11 cellular contexts compared by ENCODE assay signal in the genomic region with DNA sequence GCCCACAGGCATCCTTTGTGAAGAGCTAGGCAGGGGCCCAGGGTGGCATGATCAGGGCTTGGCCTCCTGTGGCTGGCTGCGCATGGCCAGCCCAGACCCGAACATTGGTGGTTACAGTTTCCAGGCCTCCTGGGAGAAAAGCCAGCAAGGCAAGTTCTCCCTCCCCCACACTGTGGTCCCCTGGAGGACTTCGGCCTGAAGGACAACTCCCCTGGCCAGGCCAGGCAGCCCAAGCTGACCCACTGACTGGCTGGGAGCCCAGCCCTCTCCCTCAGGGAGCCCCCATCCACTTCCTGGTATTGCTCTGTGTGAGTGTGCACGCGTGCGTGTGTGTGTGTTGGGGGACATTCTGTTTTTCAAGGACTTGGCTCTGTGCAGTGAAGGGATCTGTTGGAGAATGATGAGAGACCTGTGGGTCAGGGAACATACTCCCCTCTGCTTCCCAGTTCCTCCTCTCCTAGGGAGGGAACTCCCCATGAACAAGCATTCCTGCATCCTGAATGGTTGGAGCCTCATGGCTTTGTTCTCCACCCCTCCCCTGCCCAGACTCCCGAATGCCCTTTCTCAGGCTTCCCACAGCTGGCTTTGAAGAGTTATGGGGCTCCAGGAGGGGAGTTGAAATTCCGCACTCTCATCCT. TPM values are rescaled to one million over a fixed set of nuclear protein-coding genes. Genes with fewer than 3 reads are reported as not detected.
A peak's percentile ranks its signal among the peaks of the same experiment; 100 is the strongest.
DNase-seq lines count a peak whose midpoint lies in the region; ATAC-seq, FAIRE-seq and TF ChIP-seq lines count a peak whose summit lies in the region.
"Had no signal": no experiment of that assay in that cellular context is flagged by ENCODE, and none has a peak within 500 bp of the region (broad histone marks: within the 10 kb centered on the region; RNA-seq: fewer than 3 reads in every experiment).

No MANE protein-coding gene starts in this region.

- H3K27me3 ChIP-seq in astrocyte (ENCODE audit: insufficient read depth, low read length) = no peaks in the 10 kb centered on the region
- no peaks in the 10 kb centered on the region for H3K27me3 ChIP-seq in transverse colon

- no peaks in the 10 kb centered on the region for H3K36me3 ChIP-seq in astrocyte (ENCODE audit: insufficient read depth, low read length)
- H3K36me3 ChIP-seq in transverse colon = no peaks in the 10 kb centered on the region

- intact Hi-C loops in head of caudate nucleus (cut with DNase I) (no loop called here), transverse colon (cut with DNase I; ENCODE audit: low total_unique reads) (no loop called here)

- ATAC-seq in activated naive CD4-positive, alpha-beta T cell treated with anti-CD3 and anti-CD28 coated beads, Interleukin-2, amount 50 U/mL, for 72 hours = no peak
- ATAC-seq in SK-N-SH treated with all-trans-retinoic acid at 6 μM for 48 hours = no peak

- TF ChIP-seq EP300 in transverse colon (IDR thresholded peaks at IDR 0.05; ENCODE audit: low read depth) = peak; percentile 38

- H3K9ac ChIP-seq in astrocyte (ENCODE audit: low read length) = no peak overlapping the region

- H3K4me1 ChIP-seq in astrocyte (ENCODE audit: insufficient read depth, low read length) (peaks cover 27% of the 10 kb centered on the region), transverse colon (peaks cover 0 to 7% (median 1%) of the 10 kb centered on the region in 4 donors)

- no peaks in the 10 kb centered on the region for H3K27me3 Mint-ChIP-seq in astrocyte (ENCODE audit: low read depth, unreplicated experiment)
- H3K27me3 Mint-ChIP-seq in nephron progenitor cell (ENCODE audit: low read depth, poor library complexity) = no peaks in the 10 kb centered on the region

- H2AFZ ChIP-seq in astrocyte (ENCODE audit: low read depth, low read length) = peak overlapping the region; percentile 42

- H3K4me2 ChIP-seq in astrocyte (ENCODE audit: low read length) = peak overlapping the region; percentile 3

- H3K4me1 Mint-ChIP-seq in astrocyte (ENCODE audit: low read depth, unreplicated experiment) = peaks cover 9% of the 10 kb centered on the region
- H3K4me1 Mint-ChIP-seq in nephron progenitor cell = peaks cover 55% of the 10 kb centered on the region

- WGBS in transverse colon (ENCODE audit: low coverage in 1 of 2), 2 donors = 57 to 72% methylated on average over 3 to 5 of the region's 8 CpGs

- H3K36me3 Mint-ChIP-seq in astrocyte (ENCODE audit: low read depth, unreplicated experiment) = no peaks in the 10 kb centered on the region
- no peaks in the 10 kb centered on the region for H3K36me3 Mint-ChIP-seq in nephron progenitor cell (ENCODE audit: low read depth)
- no peaks in the 10 kb centered on the region for H3K36me3 Mint-ChIP-seq in activated naive CD4-positive, alpha-beta T cell treated with anti-CD3 and anti-CD28 coated beads, Interleukin-2, amount 50 U/mL, for 72 hours

- no peak overlapping the region for H3K4me3 Mint-ChIP-seq in astrocyte (ENCODE audit: unreplicated experiment)
- H3K4me3 Mint-ChIP-seq in nephron progenitor cell = peak overlapping the region; percentile 12

- no peak for TF ChIP-seq POLR2A in transverse colon (IDR thresholded peaks at IDR 0.05)

- H3K4me3 ChIP-seq in astrocyte (ENCODE audit: insufficient read depth, low read depth, low read length) (no peak overlapping the region), transverse colon (no peak overlapping the region)

- peaks cover 47% of the 10 kb centered on the region for H3K79me2 ChIP-seq in astrocyte (ENCODE audit: insufficient read depth, low read length)

- TF ChIP-seq CTCF in astrocyte (IDR thresholded peaks at IDR 0.05; ENCODE audit: insufficient read depth, low read depth, low read length) (no peak), nephron progenitor cell (IDR thresholded peaks at IDR 0.05) (no peak), transverse colon (IDR thresholded peaks at IDR 0.05) (no peak)

- H3K9me3 Mint-ChIP-seq in astrocyte (ENCODE audit: unreplicated experiment) = peaks cover 2% of the 10 kb centered on the region
- H3K9me3 Mint-ChIP-seq in nephron progenitor cell = peaks cover 3% of the 10 kb centered on the region
- no peaks in the 10 kb centered on the region for H3K9me3 Mint-ChIP-seq in activated naive CD4-positive, alpha-beta T cell treated with anti-CD3 and anti-CD28 coated beads, Interleukin-2, amount 50 U/mL, for 72 hours

- FAIRE-seq in astrocyte (lab: Jason Lieb, UNC) = no peak

- H3K9me3 ChIP-seq in astrocyte (ENCODE audit: insufficient read depth, low read depth, low read length) = no peaks in the 10 kb centered on the region
- no peaks in the 10 kb centered on the region for H3K9me3 ChIP-seq in transverse colon

- H3K27ac Mint-ChIP-seq in astrocyte (ENCODE audit: unreplicated experiment) = no peak overlapping the region
- peak overlapping the region; percentile 24 for H3K27ac Mint-ChIP-seq in nephron progenitor cell
- no peak overlapping the region for H3K27ac Mint-ChIP-seq in activated naive CD4-positive, alpha-beta T cell treated with anti-CD3 and anti-CD28 coated beads, Interleukin-2, amount 50 U/mL, for 72 hours

- H3K27ac ChIP-seq in astrocyte (ENCODE audit: low read depth, low read length) = no peak overlapping the region
- H3K27ac ChIP-seq in transverse colon = peak overlapping the region in 3 of 4 donors; percentile 27 to 55 (median 55)

- in situ Hi-C loops in transverse colon (cut with MboI; ENCODE audit: low pct_ligation_motif_present in 1 of 4, low pct_unique_long_range_greater_than_20kb in 1 of 4, low sequenced_read_pairs in 3 of 4) = no loop called here

- H4K20me1 ChIP-seq in astrocyte (ENCODE audit: insufficient read depth, low read length) = no peaks in the 10 kb centered on the region

- no peak for DNase-seq in astrocyte (ENCODE audit: low read depth)
- peak in 25 of 42 donors; percentile 37 to 79 (median 62) for DNase-seq in head of caudate nucleus
- no peak for DNase-seq in nephron progenitor cell
- DNase-seq in transverse colon = peak; percentile 29
- DNase-seq in 8988T = no peak
- DNase-seq in HUDEP-2 (lab: John Stamatoyannopoulos, UW; ENCODE audit: unreplicated experiment in 76 of 76) = no peak
- DNase-seq in activated naive CD4-positive, alpha-beta T cell treated with anti-CD3 and anti-CD28 coated beads, Interleukin-2, amount 50 U/mL, for 72 hours (ENCODE audit: low spot score in 2 of 2) = no peak
- DNase-seq: DMS79 treated with DMSO at 0.1 percent for 48 hours, NCI-H69 had no signal

TF ChIP-seq in SK-N-SH treated with all-trans-retinoic acid at 6 μM for 48 hours, 23 proteins besides CTCF, POLR2A, EP300 and RAD21 (continues in another document):
- TF ChIP-seq, protein P1, sequence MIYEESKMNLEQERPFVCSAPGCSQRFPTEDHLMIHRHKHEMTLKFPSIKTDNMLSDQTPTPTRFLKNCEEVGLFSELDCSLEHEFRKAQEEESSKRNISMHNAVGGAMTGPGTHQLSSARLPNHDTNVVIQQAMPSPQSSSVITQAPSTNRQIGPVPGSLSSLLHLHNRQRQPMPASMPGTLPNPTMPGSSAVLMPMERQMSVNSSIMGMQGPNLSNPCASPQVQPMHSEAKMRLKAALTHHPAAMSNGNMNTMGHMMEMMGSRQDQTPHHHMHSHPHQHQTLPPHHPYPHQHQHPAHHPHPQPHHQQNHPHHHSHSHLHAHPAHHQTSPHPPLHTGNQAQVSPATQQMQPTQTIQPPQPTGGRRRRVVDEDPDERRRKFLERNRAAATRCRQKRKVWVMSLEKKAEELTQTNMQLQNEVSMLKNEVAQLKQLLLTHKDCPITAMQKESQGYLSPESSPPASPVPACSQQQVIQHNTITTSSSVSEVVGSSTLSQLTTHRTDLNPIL (CRISPR knock-in tag; IDR thresholded peaks at IDR 0.05; ENCODE audit: low read depth) = no peak
- TF ChIP-seq GLIS3 (CRISPR knock-in tag; IDR thresholded peaks at IDR 0.05) = no peak
- TF ChIP-seq, protein P2, sequence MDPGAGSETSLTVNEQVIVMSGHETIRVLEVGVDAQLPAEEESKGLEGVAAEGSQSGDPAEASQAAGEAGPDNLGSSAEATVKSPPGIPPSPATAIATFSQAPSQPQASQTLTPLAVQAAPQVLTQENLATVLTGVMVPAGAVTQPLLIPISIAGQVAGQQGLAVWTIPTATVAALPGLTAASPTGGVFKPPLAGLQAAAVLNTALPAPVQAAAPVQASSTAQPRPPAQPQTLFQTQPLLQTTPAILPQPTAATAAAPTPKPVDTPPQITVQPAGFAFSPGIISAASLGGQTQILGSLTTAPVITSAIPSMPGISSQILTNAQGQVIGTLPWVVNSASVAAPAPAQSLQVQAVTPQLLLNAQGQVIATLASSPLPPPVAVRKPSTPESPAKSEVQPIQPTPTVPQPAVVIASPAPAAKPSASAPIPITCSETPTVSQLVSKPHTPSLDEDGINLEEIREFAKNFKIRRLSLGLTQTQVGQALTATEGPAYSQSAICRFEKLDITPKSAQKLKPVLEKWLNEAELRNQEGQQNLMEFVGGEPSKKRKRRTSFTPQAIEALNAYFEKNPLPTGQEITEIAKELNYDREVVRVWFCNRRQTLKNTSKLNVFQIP (CRISPR knock-in tag; IDR thresholded peaks at IDR 0.05; ENCODE audit: borderline replicate concordance, low read depth) = no peak
- TF ChIP-seq, protein P3, sequence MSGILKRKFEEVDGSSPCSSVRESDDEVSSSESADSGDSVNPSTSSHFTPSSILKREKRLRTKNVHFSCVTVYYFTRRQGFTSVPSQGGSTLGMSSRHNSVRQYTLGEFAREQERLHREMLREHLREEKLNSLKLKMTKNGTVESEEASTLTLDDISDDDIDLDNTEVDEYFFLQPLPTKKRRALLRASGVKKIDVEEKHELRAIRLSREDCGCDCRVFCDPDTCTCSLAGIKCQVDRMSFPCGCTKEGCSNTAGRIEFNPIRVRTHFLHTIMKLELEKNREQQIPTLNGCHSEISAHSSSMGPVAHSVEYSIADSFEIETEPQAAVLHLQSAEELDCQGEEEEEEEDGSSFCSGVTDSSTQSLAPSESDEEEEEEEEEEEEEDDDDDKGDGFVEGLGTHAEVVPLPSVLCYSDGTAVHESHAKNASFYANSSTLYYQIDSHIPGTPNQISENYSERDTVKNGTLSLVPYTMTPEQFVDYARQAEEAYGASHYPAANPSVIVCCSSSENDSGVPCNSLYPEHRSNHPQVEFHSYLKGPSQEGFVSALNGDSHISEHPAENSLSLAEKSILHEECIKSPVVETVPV (CRISPR knock-in tag; IDR thresholded peaks at IDR 0.05) = no peak

RNA-seq across cellular contexts. Expression of a gene that starts 29.5 kb away (rescaled TPM):
- total RNA-seq in astrocyte (6.2 and 7.4 TPM in 2 replicates), transverse colon (1 to 10 TPM in 3 of 4 donors, under 1 TPM in 1; 0.40 to 2.2 (median 2.0) TPM)
- total RNA-seq in activated naive CD4-positive, alpha-beta T cell treated with anti-CD3 and anti-CD28 coated beads, Interleukin-2, amount 50 U/mL, for 72 hours = under 1 TPM in 1 of 2 donors, not detected in 1; 0.07 TPM
- total RNA-seq: T-helper 1 cell treated with Interleukin-12 subunit alpha and Interleukin-12 subunit beta and Interleukin-4 antibody, amounts not matched to agents 30 ng/mL and 1 ng/mL, for 36 hours had no signal

Comparison
In these comparisons a context has a peak if more than half of its experiments do, and no peak if none do; other contexts are left out.
1. DNase-seq: peak in head of caudate nucleus (25 of 42) and transverse colon (single experiment); none in astrocyte (single experiment), nephron progenitor cell (single experiment), 8988T (single experiment), HUDEP-2 (0 of 76) and activated naive CD4-positive, alpha-beta T cell treated with anti-CD3 and anti-CD28 coated beads, Interleukin-2, amount 50 U/mL, for 72 hours (0 of 2).